11 cellular contexts compared by ENCODE assay signal in genomic region chr14:64915797-64916196, GRCh38. TPM values are rescaled to one million over a fixed set of nuclear protein-coding genes. Genes with fewer than 3 reads are reported as not detected.
DNase-seq lines count a peak whose midpoint lies in the region; ATAC-seq, FAIRE-seq and TF ChIP-seq lines count a peak whose summit lies in the region.
"Had no signal": no experiment of that assay in that cellular context is flagged by ENCODE, and none has a peak within 500 bp of the region (broad histone marks: within the 10 kb centered on the region; RNA-seq: fewer than 3 reads in every experiment).

No MANE protein-coding gene starts in this region.

- no peak overlapping the region; the same call in 1 of the 2 replicates for H3K27ac ChIP-seq in GM12878 (ENCODE audit: control insufficient read depth, insufficient read depth)

- H3K9me3 ChIP-seq in GM12878 (replicated peaks; ENCODE audit: control insufficient read depth, insufficient read depth, low read length) (no peaks in the 10 kb centered on the region; the same call in 1 of the 3 replicates), neuron (ENCODE audit: low read length) (no peaks in the 10 kb centered on the region)

- H2AFZ ChIP-seq in GM12878 (ENCODE audit: control insufficient read depth, low read depth, low read length) (no peak overlapping the region), neuron (ENCODE audit: low read depth, low read length) (no peak overlapping the region)

- TF ChIP-seq CTCF in NB4 (IDR thresholded peaks at IDR 0.05; ENCODE audit: low read depth, low read length): no peak
- TF ChIP-seq CTCF in GM12878 (IDR thresholded peaks at IDR 0.05 in 2 of 3, conservative IDR thresholded peaks at IDR 0.05 in 1 of 3; ENCODE audit: control insufficient read depth in 2 of 3, extremely low read depth in 1 of 3, insufficient read depth in 1 of 3, low read depth in 3 of 3, low read length in 3 of 3): no peak

- in situ Hi-C loops in GM12878 (cut with MboI): no loop called here

- intact Hi-C loops in GM12878 (cut with micrococcal nuclease; ENCODE audit: unreplicated experiment): loop anchor here (2.0 kb wide), 1 partner anchor 71 kb away; the partner anchor contains the start of gene FNTB

- RAD21 ChIA-PET in GM12878 (lab: Charles Lee; ENCODE audit: unreplicated experiment): interaction anchor here (1.6 to 2.2 kb wide), 3 partner anchors 9 to 71 kb away, joined by 6 to 9 read pairs (median 9); partner anchors contain the start of gene FNTB

- SMC1A ChIA-PET in GM12878 (lab: Charles Lee; ENCODE audit: uncharacterized antibody, unreplicated experiment): interaction anchor here (1.1 to 2.8 kb wide), 4 partner anchors 9 to 71 kb away, joined by 5 to 12 read pairs (median 6); partner anchors contain the start of gene FNTB

- no TSS peak for BruUV-seq in GM12878 (replicated peaks; lab: Mats Ljungman, UMichigan)

- H3K4me3 ChIP-seq in NB4 (ENCODE audit: low read depth, low read length) (no peak overlapping the region), GM12878 (peak overlapping the region; percentile 79), neuron (ENCODE audit: low read length) (peak overlapping the region; percentile 12)

- H3K4me1 ChIP-seq in GM12878 (ENCODE audit: control insufficient read depth, insufficient read depth, low read length): peaks cover 5% of the 10 kb centered on the region; the same call in 1 of the 2 replicates
- peaks cover 12% of the 10 kb centered on the region for H3K4me1 ChIP-seq in neuron (ENCODE audit: insufficient read depth, low read length)

- H3K36me3 ChIP-seq in GM12878 (ENCODE audit: control insufficient read depth in 2 of 2, insufficient read depth in 2 of 2, low read length in 1 of 2): peaks cover 0 to 4% of the 10 kb centered on the region in 2 experiments; a peak in 1 of 4 replicates
- H3K36me3 ChIP-seq in neuron (ENCODE audit: insufficient read depth, low read length): no peaks in the 10 kb centered on the region

- no peak for TF ChIP-seq EP300 in GM12878 (IDR thresholded peaks at IDR 0.05; ENCODE audit: borderline replicate concordance in 1 of 2, control insufficient read depth in 1 of 2, low read depth in 2 of 2, low read length in 2 of 2)

- H3K27me3 ChIP-seq in GM12878 (replicated peaks in 1 of 2; ENCODE audit: control insufficient read depth in 2 of 2, insufficient read depth in 2 of 2, low read length in 1 of 2) (no peaks in the 10 kb centered on the region), neuron (ENCODE audit: insufficient read depth, low read length) (no peaks in the 10 kb centered on the region)

- H3K9ac ChIP-seq in GM12878 (ENCODE audit: control insufficient read depth, insufficient read depth, low read length): no peak overlapping the region

- CTCF ChIA-PET in GM12878 (lab: Yijun Ruan, JAX): interaction anchor here (0.5 to 2.8 kb wide), 5 partner anchors 8 to 612 kb away, joined by 3 to 10 read pairs (median 3); no protein-coding TSS in a partner anchor

- FAIRE-seq in GM12878 (lab: Jason Lieb, UNC): no peak

- no peak for TF ChIP-seq POLR2A in NB4 (IDR thresholded peaks at IDR 0.05; ENCODE audit: extremely low read depth, insufficient read length)
- no peak for TF ChIP-seq POLR2A in GM12878 (IDR thresholded peaks at IDR 0.05; ENCODE audit: low read depth, low read length)

- ATAC-seq in GM12878: no peak
- ATAC-seq in HG03432 (IDR thresholded peaks at IDR 0.05; ENCODE audit: unreplicated experiment): no peak

- 98% methylated on average over 2 of the region's 2 CpGs for WGBS in GM12878 (ENCODE audit: insufficient coverage, insufficient replicate concordance, low lambda C conversion rate, missing lambda C conversion rate)

- peak; percentile 35 for DNase-seq in GF-D8 (lab: John Stamatoyannopoulos, UW)
- peak; percentile 71 for DNase-seq in NB4 (ENCODE audit: low read depth)
- DNase-seq in GM12878 (ENCODE audit: low read depth, low spot score): no peak
- no peak for DNase-seq in DMS79 treated with DMSO at 0.1 percent for 48 hours (lab: John Stamatoyannopoulos, UW)
- no peak for DNase-seq in NCI-H1092 (lab: John Stamatoyannopoulos, UW)
- DNase-seq in NCI-H446 treated with DMSO at 0.1 percent for 48 hours (lab: John Stamatoyannopoulos, UW): no peak
- DNase-seq: effector CD8-positive, alpha-beta T cell; NK-92 treated with Interleukin-12 subunit alpha and Interleukin-12 subunit beta, amount 100 ng/mL, for 24 hours had no signal

- H3K79me2 ChIP-seq in GM12878 (ENCODE audit: control insufficient read depth, insufficient read depth, low read length): peaks cover 57% of the 10 kb centered on the region

- H4K20me1 ChIP-seq in GM12878 (ENCODE audit: control insufficient read depth, insufficient read depth): no peaks in the 10 kb centered on the region

- POLR2A ChIA-PET in GM12878 (lab: Charles Lee): interaction anchor here (1.6 to 2.3 kb wide), 2 partner anchors 9 to 37 kb away, joined by 9 to 15 read pairs; no protein-coding TSS in a partner anchor

- H3K4me2 ChIP-seq in GM12878 (ENCODE audit: control insufficient read depth, insufficient read depth): peak overlapping the region; percentile 84

- no peak for TF ChIP-seq RAD21 in GM12878 (IDR thresholded peaks at IDR 0.05; ENCODE audit: insufficient read depth, low read depth, low read length)

RNA-seq across cellular contexts. Expression of gene CHURC1, which starts 1.5 kb away (rescaled TPM):
- total RNA-seq in GM12878 (2013; cell fraction: nucleolus; rRNA removed): 143 and 151 TPM in 2 replicates
- 41.0 and 56.9 TPM in 2 replicates for total RNA-seq in GM12878 (2014; rRNA removed)
- total RNA-seq in GM12878 (2014; rRNA removed; fragmentation: Illumina TruSeq; extraction: Trizol): 73.3 and 81.0 TPM in 2 replicates
- 65.3 and 70.2 TPM in 2 replicates for total RNA-seq in GM12878 (2021)
- 15.3 TPM for polyA plus RNA-seq in GM12878 (2011; ENCODE audit: low read depth)
- 193 and 241 TPM in 2 replicates for polyA plus RNA-seq in GM12878 (2011; rRNA removed)
- polyA plus RNA-seq in GM12878 (2011; cell fraction: cytosol; rRNA removed): 47.7 and 137 TPM in 2 replicates
- polyA plus RNA-seq in GM12878 (2011; cell fraction: nucleus; rRNA removed): 52.4 and 56.9 TPM in 2 replicates
- 58.2 and 78.5 TPM in 2 replicates for polyA plus RNA-seq in GM12878 (2012)
- 88.3 and 111 TPM in 2 replicates for polyA plus RNA-seq in GM12878 (2014; fragmentation: Illumina TruSeq; extraction: Trizol)
- 100 to 1,000 TPM; 408 to 421 TPM for polyA plus RNA-seq in GM12878 (2014; fragmentation: Nextera tagmentation; extraction: Ambion mirVana)
- 50.9 and 65.4 TPM in 2 replicates for polyA plus RNA-seq in GM12878 (2014; rRNA removed)
- polyA plus RNA-seq in GM12878 (2016; fragmentation: Nextera tagmentation; extraction: Ambion mirVana): 100 to 1,000 TPM; 237 to 262 TPM
- polyA minus RNA-seq in GM12878 (2011; rRNA and poly(A)+ RNA removed): 22.6 and 25.2 TPM in 2 replicates
- 7.2 and 9.6 TPM in 2 replicates for polyA minus RNA-seq in GM12878 (2011; cell fraction: cytosol; rRNA and poly(A)+ RNA removed)
- polyA minus RNA-seq in GM12878 (2011; cell fraction: nucleus; rRNA and poly(A)+ RNA removed): 21.5 and 24.7 TPM in 2 replicates

RNA-seq across cellular contexts. Expression of gene GPX2, which starts 26.7 kb away (rescaled TPM):
- total RNA-seq in GM12878 (2013; cell fraction: nucleolus; rRNA removed): not detected in 2 replicates
- total RNA-seq in GM12878 (2014; rRNA removed) (not detected in 2 replicates), GM12878 (2014; rRNA removed; fragmentation: Illumina TruSeq; extraction: Trizol) (not detected in 2 replicates), GM12878 (2021) (0.85 TPM in 1 of 2 replicates, not detected in the other)
- polyA plus RNA-seq in GM12878 (2011; ENCODE audit: low read depth): not detected
- polyA plus RNA-seq in GM12878 (2011; rRNA removed) (not detected in 2 replicates), GM12878 (2014; fragmentation: Illumina TruSeq; extraction: Trizol) (not detected in 2 replicates), GM12878 (2014; fragmentation: Nextera tagmentation; extraction: Ambion mirVana) (not detected), GM12878 (2014; rRNA removed) (not detected in 2 replicates), GM12878 (2016; fragmentation: Nextera tagmentation; extraction: Ambion mirVana) (not detected)
- not detected in 2 replicates for polyA plus RNA-seq in GM12878 (2011; cell fraction: cytosol; rRNA removed)
- not detected in 2 replicates for polyA plus RNA-seq in GM12878 (2011; cell fraction: nucleus; rRNA removed)
- polyA plus RNA-seq in GM12878 (2012): 0.15 and 0.32 TPM in 2 replicates
- polyA minus RNA-seq in GM12878 (2011; rRNA and poly(A)+ RNA removed): not detected in 2 replicates
- not detected in 2 replicates for polyA minus RNA-seq in GM12878 (2011; cell fraction: cytosol; rRNA and poly(A)+ RNA removed)
- polyA minus RNA-seq in GM12878 (2011; cell fraction: nucleus; rRNA and poly(A)+ RNA removed): not detected in 2 replicates
- total RNA-seq: HT1080 had no signal

RNA-seq across cellular contexts. Expression of gene SPTB, which starts 36.1 kb away (rescaled TPM):
- 0.08 and 0.20 TPM in 2 replicates for total RNA-seq in GM12878 (2013; cell fraction: nucleolus; rRNA removed)
- total RNA-seq in GM12878 (2014; rRNA removed): under 0.01 and 0.05 TPM in 2 replicates
- total RNA-seq in GM12878 (2014; rRNA removed; fragmentation: Illumina TruSeq; extraction: Trizol): under 0.01 TPM in 1 of 2 replicates, not detected in the other
- total RNA-seq in GM12878 (2021): 0.03 and 0.11 TPM in 2 replicates
- polyA plus RNA-seq in GM12878 (2011; ENCODE audit: low read depth): not detected
- polyA plus RNA-seq in GM12878 (2011; rRNA removed): 0.04 and 0.06 TPM in 2 replicates
- 0.03 and 0.04 TPM in 2 replicates for polyA plus RNA-seq in GM12878 (2011; cell fraction: cytosol; rRNA removed)
- polyA plus RNA-seq in GM12878 (2011; cell fraction: nucleus; rRNA removed): 0.09 and 0.13 TPM in 2 replicates
- 0.03 and 0.13 TPM in 2 replicates for polyA plus RNA-seq in GM12878 (2012)
- polyA plus RNA-seq in GM12878 (2014; fragmentation: Illumina TruSeq; extraction: Trizol): 0.01 TPM in 1 of 2 replicates, not detected in the other
- not detected for polyA plus RNA-seq in GM12878 (2014; fragmentation: Nextera tagmentation; extraction: Ambion mirVana)
- polyA plus RNA-seq in GM12878 (2014; rRNA removed): 0.03 TPM in 1 of 2 replicates, not detected in the other
- not detected for polyA plus RNA-seq in GM12878 (2016; fragmentation: Nextera tagmentation; extraction: Ambion mirVana)
- 0.21 TPM in 1 of 2 replicates, not detected in the other for polyA minus RNA-seq in GM12878 (2011; rRNA and poly(A)+ RNA removed)
- not detected in 2 replicates for polyA minus RNA-seq in GM12878 (2011; cell fraction: cytosol; rRNA and poly(A)+ RNA removed)
- not detected in 2 replicates for polyA minus RNA-seq in GM12878 (2011; cell fraction: nucleus; rRNA and poly(A)+ RNA removed)

RNA-seq across cellular contexts. Expression of gene RAB15, which starts 56.3 kb away (rescaled TPM):
- 0.76 and 1.8 TPM in 2 replicates for total RNA-seq in GM12878 (2013; cell fraction: nucleolus; rRNA removed)
- total RNA-seq in GM12878 (2014; rRNA removed) (2.3 and 2.9 TPM in 2 replicates), GM12878 (2014; rRNA removed; fragmentation: Illumina TruSeq; extraction: Trizol) (2.4 and 2.5 TPM in 2 replicates), GM12878 (2021) (2.6 and 2.8 TPM in 2 replicates)
- 1.5 TPM for polyA plus RNA-seq in GM12878 (2011; ENCODE audit: low read depth)
- polyA plus RNA-seq in GM12878 (2011; rRNA removed) (0.77 and 0.81 TPM in 2 replicates), GM12878 (2014; fragmentation: Illumina TruSeq; extraction: Trizol) (1.6 and 3.0 TPM in 2 replicates), GM12878 (2014; fragmentation: Nextera tagmentation; extraction: Ambion mirVana) (1 to 10 TPM in 1 of 2 experiments, under 1 TPM in 1; 0.32 to 1.0 TPM), GM12878 (2014; rRNA removed) (2.5 and 3.9 TPM in 2 replicates), GM12878 (2016; fragmentation: Nextera tagmentation; extraction: Ambion mirVana) (1 to 10 TPM; 1.0 to 1.8 TPM)
- polyA plus RNA-seq in GM12878 (2011; cell fraction: cytosol; rRNA removed): 0.72 and 0.94 TPM in 2 replicates
- polyA plus RNA-seq in GM12878 (2011; cell fraction: nucleus; rRNA removed): 5.4 and 8.7 TPM in 2 replicates
- 1.8 and 2.3 TPM in 2 replicates for polyA plus RNA-seq in GM12878 (2012)
- polyA minus RNA-seq in GM12878 (2011; rRNA and poly(A)+ RNA removed): 0.41 and 0.88 TPM in 2 replicates
- 0.40 TPM in 1 of 2 replicates, not detected in the other for polyA minus RNA-seq in GM12878 (2011; cell fraction: cytosol; rRNA and poly(A)+ RNA removed)
- 0.24 and 0.48 TPM in 2 replicates for polyA minus RNA-seq in GM12878 (2011; cell fraction: nucleus; rRNA and poly(A)+ RNA removed)

Comparison
In these comparisons a context has a peak if more than half of its experiments do, and no peak if none do; other contexts are left out.
1. DNase-seq: peak in GF-D8 (single experiment) and NB4 (single experiment); none in GM12878 (single experiment), DMS79 treated with DMSO at 0.1 percent for 48 hours (single experiment), NCI-H1092 (single experiment) and NCI-H446 treated with DMSO at 0.1 percent for 48 hours (single experiment).